Comparison of ENCODE assay signal across 1 cellular context in genomic region chr11:45795379-45795778, GRCh38.
TF ChIP-seq lines count a peak whose summit lies in the region.

No MANE protein-coding gene starts in this region.

TF ChIP-seq in K562, 482 proteins besides CTCF, POLR2A, EP300 and RAD21 (continued from another document):
- TF ChIP-seq RBM25 (IDR thresholded peaks at IDR 0.05; ENCODE audit: low read depth, low read length, severe bottlenecking) (peak; percentile 67), RBM34 (IDR thresholded peaks at IDR 0.05; ENCODE audit: borderline replicate concordance, insufficient read depth, low read length) (no peak), ZFP1 (CRISPR knock-in tag; IDR thresholded peaks at IDR 0.05) (no peak), TAF15 (IDR thresholded peaks at IDR 0.05; ENCODE audit: low read depth, low read length) (no peak), YBX1 (IDR thresholded peaks at IDR 0.05) (no peak), PHF21A (IDR thresholded peaks at IDR 0.05; ENCODE audit: borderline replicate concordance, low read depth) (peak; percentile 84; the same call in 1 of the 2 replicates), CBX5 (IDR thresholded peaks at IDR 0.05; ENCODE audit: borderline replicate concordance, low read depth) (no peak), SRSF1 (IDR thresholded peaks at IDR 0.05; ENCODE audit: low read depth, low read length) (no peak), CBFA2T2 (conservative IDR thresholded peaks at IDR 0.05) (peak; percentile 65), ZNF398 (CRISPR knock-in tag; IDR thresholded peaks at IDR 0.05) (no peak), XRCC3 (IDR thresholded peaks at IDR 0.05) (no peak), SMC3 (conservative IDR thresholded peaks at IDR 0.05; ENCODE audit: insufficient read depth, low read depth, low read length) (no peak), KDM1A (IDR thresholded peaks at IDR 0.05) (peak; percentile 81)
- TF ChIP-seq, protein P1, sequence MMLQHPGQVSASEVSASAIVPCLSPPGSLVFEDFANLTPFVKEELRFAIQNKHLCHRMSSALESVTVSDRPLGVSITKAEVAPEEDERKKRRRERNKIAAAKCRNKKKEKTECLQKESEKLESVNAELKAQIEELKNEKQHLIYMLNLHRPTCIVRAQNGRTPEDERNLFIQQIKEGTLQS (IDR thresholded peaks at IDR 0.05) = no peak
- TF ChIP-seq, protein P1 (CRISPR knock-in tag; conservative IDR thresholded peaks at IDR 0.05) = no peak
- TF ChIP-seq, protein P2, sequence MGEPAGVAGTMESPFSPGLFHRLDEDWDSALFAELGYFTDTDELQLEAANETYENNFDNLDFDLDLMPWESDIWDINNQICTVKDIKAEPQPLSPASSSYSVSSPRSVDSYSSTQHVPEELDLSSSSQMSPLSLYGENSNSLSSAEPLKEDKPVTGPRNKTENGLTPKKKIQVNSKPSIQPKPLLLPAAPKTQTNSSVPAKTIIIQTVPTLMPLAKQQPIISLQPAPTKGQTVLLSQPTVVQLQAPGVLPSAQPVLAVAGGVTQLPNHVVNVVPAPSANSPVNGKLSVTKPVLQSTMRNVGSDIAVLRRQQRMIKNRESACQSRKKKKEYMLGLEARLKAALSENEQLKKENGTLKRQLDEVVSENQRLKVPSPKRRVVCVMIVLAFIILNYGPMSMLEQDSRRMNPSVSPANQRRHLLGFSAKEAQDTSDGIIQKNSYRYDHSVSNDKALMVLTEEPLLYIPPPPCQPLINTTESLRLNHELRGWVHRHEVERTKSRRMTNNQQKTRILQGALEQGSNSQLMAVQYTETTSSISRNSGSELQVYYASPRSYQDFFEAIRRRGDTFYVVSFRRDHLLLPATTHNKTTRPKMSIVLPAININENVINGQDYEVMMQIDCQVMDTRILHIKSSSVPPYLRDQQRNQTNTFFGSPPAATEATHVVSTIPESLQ (CRISPR knock-in tag; IDR thresholded peaks at IDR 0.05) = no peak
- TF ChIP-seq, protein P3, sequence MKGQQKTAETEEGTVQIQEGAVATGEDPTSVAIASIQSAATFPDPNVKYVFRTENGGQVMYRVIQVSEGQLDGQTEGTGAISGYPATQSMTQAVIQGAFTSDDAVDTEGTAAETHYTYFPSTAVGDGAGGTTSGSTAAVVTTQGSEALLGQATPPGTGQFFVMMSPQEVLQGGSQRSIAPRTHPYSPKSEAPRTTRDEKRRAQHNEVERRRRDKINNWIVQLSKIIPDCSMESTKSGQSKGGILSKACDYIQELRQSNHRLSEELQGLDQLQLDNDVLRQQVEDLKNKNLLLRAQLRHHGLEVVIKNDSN (CRISPR knock-in tag; IDR thresholded peaks at IDR 0.05) = peak; percentile 93
- TF ChIP-seq, protein P4, sequence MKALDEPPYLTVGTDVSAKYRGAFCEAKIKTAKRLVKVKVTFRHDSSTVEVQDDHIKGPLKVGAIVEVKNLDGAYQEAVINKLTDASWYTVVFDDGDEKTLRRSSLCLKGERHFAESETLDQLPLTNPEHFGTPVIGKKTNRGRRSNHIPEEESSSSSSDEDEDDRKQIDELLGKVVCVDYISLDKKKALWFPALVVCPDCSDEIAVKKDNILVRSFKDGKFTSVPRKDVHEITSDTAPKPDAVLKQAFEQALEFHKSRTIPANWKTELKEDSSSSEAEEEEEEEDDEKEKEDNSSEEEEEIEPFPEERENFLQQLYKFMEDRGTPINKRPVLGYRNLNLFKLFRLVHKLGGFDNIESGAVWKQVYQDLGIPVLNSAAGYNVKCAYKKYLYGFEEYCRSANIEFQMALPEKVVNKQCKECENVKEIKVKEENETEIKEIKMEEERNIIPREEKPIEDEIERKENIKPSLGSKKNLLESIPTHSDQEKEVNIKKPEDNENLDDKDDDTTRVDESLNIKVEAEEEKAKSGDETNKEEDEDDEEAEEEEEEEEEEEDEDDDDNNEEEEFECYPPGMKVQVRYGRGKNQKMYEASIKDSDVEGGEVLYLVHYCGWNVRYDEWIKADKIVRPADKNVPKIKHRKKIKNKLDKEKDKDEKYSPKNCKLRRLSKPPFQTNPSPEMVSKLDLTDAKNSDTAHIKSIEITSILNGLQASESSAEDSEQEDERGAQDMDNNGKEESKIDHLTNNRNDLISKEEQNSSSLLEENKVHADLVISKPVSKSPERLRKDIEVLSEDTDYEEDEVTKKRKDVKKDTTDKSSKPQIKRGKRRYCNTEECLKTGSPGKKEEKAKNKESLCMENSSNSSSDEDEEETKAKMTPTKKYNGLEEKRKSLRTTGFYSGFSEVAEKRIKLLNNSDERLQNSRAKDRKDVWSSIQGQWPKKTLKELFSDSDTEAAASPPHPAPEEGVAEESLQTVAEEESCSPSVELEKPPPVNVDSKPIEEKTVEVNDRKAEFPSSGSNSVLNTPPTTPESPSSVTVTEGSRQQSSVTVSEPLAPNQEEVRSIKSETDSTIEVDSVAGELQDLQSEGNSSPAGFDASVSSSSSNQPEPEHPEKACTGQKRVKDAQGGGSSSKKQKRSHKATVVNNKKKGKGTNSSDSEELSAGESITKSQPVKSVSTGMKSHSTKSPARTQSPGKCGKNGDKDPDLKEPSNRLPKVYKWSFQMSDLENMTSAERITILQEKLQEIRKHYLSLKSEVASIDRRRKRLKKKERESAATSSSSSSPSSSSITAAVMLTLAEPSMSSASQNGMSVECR (CRISPR knock-in tag; IDR thresholded peaks at IDR 0.05) = no peak
- TF ChIP-seq, protein P5, sequence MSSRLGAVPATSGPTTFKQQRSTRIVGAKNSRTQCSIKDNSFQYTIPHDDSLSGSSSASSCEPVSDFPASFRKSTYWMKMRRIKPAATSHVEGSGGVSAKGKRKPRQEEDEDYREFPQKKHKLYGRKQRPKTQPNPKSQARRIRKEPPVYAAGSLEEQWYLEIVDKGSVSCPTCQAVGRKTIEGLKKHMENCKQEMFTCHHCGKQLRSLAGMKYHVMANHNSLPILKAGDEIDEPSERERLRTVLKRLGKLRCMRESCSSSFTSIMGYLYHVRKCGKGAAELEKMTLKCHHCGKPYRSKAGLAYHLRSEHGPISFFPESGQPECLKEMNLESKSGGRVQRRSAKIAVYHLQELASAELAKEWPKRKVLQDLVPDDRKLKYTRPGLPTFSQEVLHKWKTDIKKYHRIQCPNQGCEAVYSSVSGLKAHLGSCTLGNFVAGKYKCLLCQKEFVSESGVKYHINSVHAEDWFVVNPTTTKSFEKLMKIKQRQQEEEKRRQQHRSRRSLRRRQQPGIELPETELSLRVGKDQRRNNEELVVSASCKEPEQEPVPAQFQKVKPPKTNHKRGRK (tag; IDR thresholded peaks at IDR 0.05) = no peak
- TF ChIP-seq, protein P6, sequence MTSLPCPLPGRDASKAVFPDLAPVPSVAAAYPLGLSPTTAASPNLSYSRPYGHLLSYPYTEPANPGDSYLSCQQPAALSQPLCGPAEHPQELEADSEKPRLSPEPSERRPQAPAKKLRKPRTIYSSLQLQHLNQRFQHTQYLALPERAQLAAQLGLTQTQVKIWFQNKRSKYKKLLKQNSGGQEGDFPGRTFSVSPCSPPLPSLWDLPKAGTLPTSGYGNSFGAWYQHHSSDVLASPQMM (CRISPR knock-in tag; IDR thresholded peaks at IDR 0.05) = no peak
